29 cellular contexts compared by ENCODE assay signal in genomic region chr1:202302166-202302565, GRCh38.
"Had no signal": no experiment of that assay in that cellular context is flagged by ENCODE, and none has a peak within 500 bp of the region (broad histone marks: within the 10 kb centered on the region; RNA-seq: fewer than 3 reads in every experiment).

No MANE protein-coding gene starts in this region.

- H3K27ac ChIP-seq: colonic mucosa, dorsolateral prefrontal cortex, epithelial cell of prostate, esophagus muscularis mucosa, esophagus squamous epithelium, foreskin keratinocyte, gastrocnemius medialis, gastroesophageal sphincter, heart left ventricle, heart right ventricle had no signal

- H3K4me1 ChIP-seq: colonic mucosa, esophagus squamous epithelium, foreskin keratinocyte, gastroesophageal sphincter had no signal

- H3K4me3 Mint-ChIP-seq: dendritic cell treated with granulocyte-macrophage colony-stimulating factor and Interleukin-4, amounts not matched to agents 40 ng/mL and 50 ng/mL, for 4 days; effector memory CD8-positive, alpha-beta T cell; endodermal cell had no signal

- H3K9me3 Mint-ChIP-seq: dendritic cell treated with granulocyte-macrophage colony-stimulating factor and Interleukin-4, amounts not matched to agents 40 ng/mL and 50 ng/mL, for 4 days; effector memory CD8-positive, alpha-beta T cell; endodermal cell had no signal

- H3K9me3 ChIP-seq: colonic mucosa, esophagus muscularis mucosa, esophagus squamous epithelium, gastrocnemius medialis, gastroesophageal sphincter, heart left ventricle, heart right ventricle had no signal

- H3K27ac Mint-ChIP-seq: dendritic cell treated with granulocyte-macrophage colony-stimulating factor and Interleukin-4, amounts not matched to agents 40 ng/mL and 50 ng/mL, for 4 days; endodermal cell had no signal

- DNase-seq: colonic mucosa; cortex of kidney; dermis blood vessel endothelial cell; dorsolateral prefrontal cortex; effector CD4-positive, alpha-beta T cell; effector CD8-positive, alpha-beta T cell; effector memory CD4-positive, alpha-beta T cell; effector memory CD8-positive, alpha-beta T cell; endodermal cell; erythroblast; esophagus squamous epithelium; foreskin fibroblast; foreskin keratinocyte; foreskin melanocyte; gastrocnemius medialis; glutamatergic neuron; head of caudate nucleus; heart left ventricle; heart right ventricle had no signal

- FAIRE-seq: colon, endometrium, endothelial cell of umbilical vein, frontal cortex had no signal

- H3K27me3 ChIP-seq: colonic mucosa, dorsolateral prefrontal cortex, esophagus muscularis mucosa, gastrocnemius medialis, heart left ventricle, heart right ventricle had no signal

- ATAC-seq: effector memory CD8-positive, alpha-beta T cell; esophagus mucosa; foreskin keratinocyte; gastrocnemius medialis; gastroesophageal sphincter; heart left ventricle; heart right ventricle had no signal

- H3K27me3 Mint-ChIP-seq: effector memory CD8-positive, alpha-beta T cell had no signal

- H3K4me3 ChIP-seq: colonic mucosa, coronary artery, dorsolateral prefrontal cortex, esophagus muscularis mucosa, esophagus squamous epithelium, gastrocnemius medialis, gastroesophageal sphincter, heart left ventricle, heart right ventricle had no signal

- H3K4me1 Mint-ChIP-seq: endodermal cell had no signal

- H3K36me3 ChIP-seq: colonic mucosa, esophagus muscularis mucosa, esophagus squamous epithelium, gastrocnemius medialis, gastroesophageal sphincter, heart left ventricle, heart right ventricle had no signal
